Comparison of ENCODE assay signal across 29 cellular contexts in genomic region chr6:160356074-160356754, GRCh38. TPM values are rescaled to one million over a fixed set of nuclear protein-coding genes. Genes with fewer than 3 reads are reported as not detected.
DNase-seq lines count a peak whose midpoint lies in the region; ATAC-seq and TF ChIP-seq lines count a peak whose summit lies in the region.
"Had no signal": no experiment of that assay in that cellular context is flagged by ENCODE, and none has a peak within 500 bp of the region (broad histone marks: within the 10 kb centered on the region; RNA-seq: fewer than 3 reads in every experiment).

No MANE protein-coding gene starts in this region.

- DNase-seq in heart left ventricle (peak in 1 of 5 donors; percentile 35), cardiac septum (ENCODE audit: low spot score) (no peak), coronary artery (ENCODE audit: low spot score) (no peak), lung (ENCODE audit: low spot score) (peak; percentile 72), aorta (no peak), NCI-H226 (no peak), T-helper 1 cell (no peak), stomach (no peak)
- DNase-seq: activated CD8-positive, alpha-beta memory T cell treated with anti-CD3 and anti-CD28 coated beads, Interleukin-2, amount 50 U/mL, for 48 hours; activated CD8-positive, alpha-beta T cell treated with anti-CD3 and anti-CD28 coated beads for 36 hours; activated naive CD4-positive, alpha-beta T cell treated with anti-CD3 and anti-CD28 coated beads for 36 hours; BE2C; body of pancreas; CD8-positive, alpha-beta memory T cell; DMS153; foreskin fibroblast; H7; kidney; NCI-H1694; NCI-H510A treated with DMSO at 0.1 percent for 48 hours; NK-92 treated with Interleukin-12 subunit alpha and Interleukin-12 subunit beta, amount 100 ng/mL, for 24 hours; ovary; retina; stimulated activated CD4-positive, alpha-beta T cell treated with anti-CD3 and anti-CD28 coated beads, Interleukin-2, amount 100 ng/mL, for 24 hours; stimulated activated CD8-positive, alpha-beta memory T cell treated with anti-CD3 and anti-CD28 coated beads, Interleukin-4, amount 100 ng/mL, for 48 hours had no signal

- TF ChIP-seq CTCF in heart left ventricle (IDR thresholded peaks at IDR 0.05) (no peak), coronary artery (IDR thresholded peaks at IDR 0.05) (no peak), lung (IDR thresholded peaks at IDR 0.05; ENCODE audit: control extremely low read depth, extremely low read depth) (no peak), stomach (IDR thresholded peaks at IDR 0.05) (no peak)

- WGBS in heart left ventricle, 4 donors: 79 to 91% (median 81%) methylated on average over 13 to 14 of the region's 14 CpGs
- 75 to 82% methylated on average over 14 of the region's 14 CpGs for WGBS in lung, 2 donors
- 57 to 58% methylated on average over 14 of the region's 14 CpGs for WGBS in aorta, 2 donors
- WGBS in stomach, 5 donors: 65 to 78% (median 68%) methylated on average over 12 to 14 of the region's 14 CpGs

- intact Hi-C loops in heart left ventricle (cut with DNase I) (no loop called here), cardiac septum (cut with DNase I) (no loop called here), aorta (cut with DNase I) (loop anchor here (1.0 to 10.0 kb wide), 3 partner anchors 41 to 131 kb away; no protein-coding TSS in a partner anchor), stomach (cut with DNase I; ENCODE audit: low total_unique reads) (no loop called here)

- TF ChIP-seq POLR2A in heart left ventricle (IDR thresholded peaks at IDR 0.05) (no peak), stomach (IDR thresholded peaks at IDR 0.05) (no peak)

- peaks cover 0 to 6% (median 0%) of the 10 kb centered on the region in 12 donors for H3K4me1 ChIP-seq in heart left ventricle
- H3K4me1 ChIP-seq in lung (ENCODE audit: control insufficient read depth in 2 of 2, insufficient read depth in 2 of 2, low read length in 2 of 2): peaks cover 0 to 4% of the 10 kb centered on the region in 2 donors
- H3K4me1 ChIP-seq in aorta (ENCODE audit: control insufficient read depth in 1 of 2, insufficient read depth in 2 of 2, low read length in 2 of 2): peaks cover 7 to 19% of the 10 kb centered on the region in 2 donors
- H3K4me1 ChIP-seq in stomach: peaks cover 0 to 18% (median 8%) of the 10 kb centered on the region in 4 donors
- H3K4me1 ChIP-seq: BE2C, body of pancreas had no signal

- ATAC-seq in heart left ventricle (peak in 3 of 4 donors; percentile 55 to 84 (median 83)), lung (ENCODE audit: insufficient read depth, low FRiP score) (peak; percentile 72), aorta (ENCODE audit: low FRiP score) (peak; percentile 54)
- ATAC-seq: activated CD8-positive, alpha-beta T cell treated with anti-CD3 and anti-CD28 coated beads for 36 hours; body of pancreas had no signal

- H3K9me3 ChIP-seq in heart left ventricle (no peaks in the 10 kb centered on the region), lung (ENCODE audit: control insufficient read depth in 2 of 2, insufficient read depth in 1 of 2, low read length in 1 of 2) (no peaks in the 10 kb centered on the region), aorta (ENCODE audit: control insufficient read depth, low read length) (no peaks in the 10 kb centered on the region), stomach (no peaks in the 10 kb centered on the region)
- H3K9me3 ChIP-seq: BE2C, body of pancreas, esophagus muscularis mucosa, ovary had no signal

- H3K27me3 ChIP-seq in heart left ventricle (peaks cover 0 to 24% (median 0%) of the 10 kb centered on the region in 9 donors), lung (ENCODE audit: control insufficient read depth, insufficient read depth) (no peaks in the 10 kb centered on the region), aorta (ENCODE audit: control insufficient read depth in 1 of 2, insufficient read depth in 2 of 2, low read length in 1 of 2) (no peaks in the 10 kb centered on the region), stomach (peaks cover 0 to 10% (median 0%) of the 10 kb centered on the region in 3 donors)
- H3K27me3 ChIP-seq: body of pancreas, esophagus muscularis mucosa, ovary had no signal

- H3K4me3 ChIP-seq in heart left ventricle: no peak overlapping the region
- H3K4me3 ChIP-seq in coronary artery: peak overlapping the region; percentile 34
- no peak overlapping the region for H3K4me3 ChIP-seq in lung
- H3K4me3 ChIP-seq in aorta (ENCODE audit: low read length in 2 of 2): no peak overlapping the region
- no peak overlapping the region for H3K4me3 ChIP-seq in stomach
- H3K4me3 ChIP-seq: body of pancreas, esophagus muscularis mucosa, ovary had no signal

- H3K36me3 ChIP-seq in heart left ventricle: no peaks in the 10 kb centered on the region
- no peaks in the 10 kb centered on the region for H3K36me3 ChIP-seq in lung (ENCODE audit: control insufficient read depth in 2 of 2, insufficient read depth in 2 of 2, low read length in 2 of 2)
- H3K36me3 ChIP-seq in aorta (ENCODE audit: control insufficient read depth in 1 of 2, insufficient read depth in 2 of 2, low read length in 1 of 2): no peaks in the 10 kb centered on the region
- no peaks in the 10 kb centered on the region for H3K36me3 ChIP-seq in stomach
- H3K36me3 ChIP-seq: BE2C, esophagus muscularis mucosa, ovary had no signal

- TF ChIP-seq EP300 in stomach (IDR thresholded peaks at IDR 0.05): no peak

- no peak overlapping the region for H3K27ac ChIP-seq in heart left ventricle
- peak overlapping the region; percentile 34 to 63 for H3K27ac ChIP-seq in coronary artery
- peak overlapping the region in 1 of 2 donors; percentile 26 for H3K27ac ChIP-seq in lung (ENCODE audit: low read depth in 1 of 2, low read length in 1 of 2)
- peak overlapping the region; percentile 16 to 28 for H3K27ac ChIP-seq in aorta (ENCODE audit: low read depth in 1 of 2, low read length in 2 of 2)
- no peak overlapping the region for H3K27ac ChIP-seq in stomach
- H3K27ac ChIP-seq: body of pancreas, esophagus muscularis mucosa, ovary had no signal

RNA-seq across cellular contexts. Expression of gene SLC22A3, which starts 8.0 kb away (rescaled TPM):
- total RNA-seq in heart left ventricle (1 to 10 TPM in 4 of 9 donors, under 1 TPM in 5; 0.45 to 3.0 (median 0.75) TPM), cardiac septum (0.54 TPM), lung (10 to 100 TPM; 30.9 to 65.0 TPM), aorta (10 to 100 TPM; 48.4 to 61.0 TPM), stomach (10 to 100 TPM in 2 of 5 donors, 1 to 10 TPM in 3; 3.2 to 29.3 (median 8.5) TPM)
- polyA plus RNA-seq in heart left ventricle (under 1 TPM; 0.61 to 0.80 TPM), lung (10 to 100 TPM in 1 of 2 donors, 1 to 10 TPM in 1; 9.5 to 35.6 TPM), aorta (10 to 100 TPM; 28.1 to 33.2 TPM), stomach (1 to 10 TPM; 2.0 to 8.8 (median 2.4) TPM)
- total RNA-seq: activated CD8-positive, alpha-beta T cell treated with anti-CD3 and anti-CD28 coated beads for 36 hours; activated naive CD4-positive, alpha-beta T cell treated with anti-CD3 and anti-CD28 coated beads for 36 hours; activated T-helper 1 cell treated with anti-CD3 and anti-CD28 coated beads, Interleukin-12 subunit alpha, Interleukin-12 subunit beta, Interleukin-2, Interleukin-4 antibody, amounts not matched to agents 30 ng/mL and 10 ng/mL and 1 ng/mL, durations not matched to agents 14 hours and 24 hours and 36 hours; CD8-positive, alpha-beta memory T cell; dermis microvascular lymphatic vessel endothelial cell had no signal
- polyA plus RNA-seq: CD8-positive, alpha-beta memory T cell; neural cell had no signal

Comparison
In these comparisons a context has a peak if more than half of its experiments do, and no peak if none do; other contexts are left out.
1. H3K27ac ChIP-seq: peak in coronary artery (2 of 2) and aorta (2 of 2); none in heart left ventricle (0 of 12) and stomach (0 of 5).
2. intact Hi-C loops: an anchor here in aorta (1.0 to 10.0 kb wide); none called in heart left ventricle, cardiac septum and stomach.
3. Peak in every context shown above with its lines, with median percentiles within 50 percentile points of each other: ATAC-seq.